Comparison of ENCODE assay signal across 28 cellular contexts in genomic region chr1:84428220-84428619, GRCh38. TPM values are rescaled to one million over a fixed set of nuclear protein-coding genes. Genes with fewer than 3 reads are reported as not detected.
A peak's percentile ranks its signal among the peaks of the same experiment; 100 is the strongest.
DNase-seq lines count a peak whose midpoint lies in the region; ATAC-seq, FAIRE-seq and TF ChIP-seq lines count a peak whose summit lies in the region.
"Had no signal": no experiment of that assay in that cellular context is flagged by ENCODE, and none has a peak within 500 bp of the region (broad histone marks: within the 10 kb centered on the region; RNA-seq: fewer than 3 reads in every experiment).

No MANE protein-coding gene starts in this region.

- peaks cover 0 to 27% of the 10 kb centered on the region in 2 donors for H3K4me1 ChIP-seq in adrenal gland (replicated peaks in 1 of 2)
- H3K4me1 ChIP-seq: BE2C, HAP-1 had no signal

- TF ChIP-seq POLR2A in adrenal gland (IDR thresholded peaks at IDR 0.05) (no peak), GM12892 (IDR thresholded peaks at IDR 0.05; ENCODE audit: low read depth, low read length) (no peak)

- ATAC-seq in HG03378 (IDR thresholded peaks at IDR 0.05; ENCODE audit: unreplicated experiment) = no peak

- no peaks in the 10 kb centered on the region for H3K27me3 ChIP-seq in adrenal gland
- H3K27me3 ChIP-seq: BE2C had no signal

- WGBS in adrenal gland, 4 donors = 43 to 59% (median 45%) methylated on average over 6 of the region's 6 CpGs

- no peak overlapping the region for H3K4me3 ChIP-seq in adrenal gland
- H3K4me3 ChIP-seq: HAP-1, SK-N-MC had no signal

- FAIRE-seq in GM12892 (lab: Jason Lieb, UNC) = no peak
- FAIRE-seq: GM18507 had no signal

- intact Hi-C loops in adrenal gland (cut with DNase I) = no loop called here

- H3K9me3 ChIP-seq in adrenal gland (replicated peaks in 1 of 3) = no peaks in the 10 kb centered on the region
- H3K9me3 ChIP-seq: BE2C, HAP-1 had no signal

- no peak overlapping the region for H3K27ac ChIP-seq in adrenal gland
- H3K27ac ChIP-seq: SK-N-MC had no signal

- DNase-seq in NCI-H510A treated with DMSO at 0.1 percent for 48 hours (lab: John Stamatoyannopoulos, UW) (peak; percentile 31), NCI-H510A (lab: John Stamatoyannopoulos, UW) (no peak), NCI-H2227 treated with DMSO at 0.1 percent for 48 hours (lab: John Stamatoyannopoulos, UW) (peak; percentile 45), adrenal gland (peak in 6 of 7 donors; percentile 26 to 65 (median 50)), amygdala (lab: John Stamatoyannopoulos, UW) (no peak), mucosa of gallbladder (ENCODE audit: low spot score) (no peak), GM12892 (ENCODE audit: insufficient read length) (no peak)
- DNase-seq: 8988T, ACHN, BE2C, DMS153, DND-41, GOT3, Karpas-422, NCI-H1092 treated with DMSO at 0.1 percent for 48 hours, NCI-H1436, NCI-H1930, NCI-H2107, NCI-H524, NCI-H82, SIG-M5 had no signal

- no peaks in the 10 kb centered on the region for H3K36me3 ChIP-seq in adrenal gland (replicated peaks in 1 of 2)
- H3K36me3 ChIP-seq: BE2C, HAP-1 had no signal

- TF ChIP-seq CTCF in adrenal gland (IDR thresholded peaks at IDR 0.05) = peak in 3 of 6 experiments; percentile 15 to 25 (median 22)

RNA-seq across cellular contexts. Expression of gene DNASE2B, which starts 29.9 kb away (rescaled TPM):
- total RNA-seq in adrenal gland = under 1 TPM in 4 of 8 donors, not detected in 4; 0.24 to 0.61 (median 0.33) TPM
- polyA plus RNA-seq in adrenal gland = 1 to 10 TPM in 1 of 3 donors, under 1 TPM in 2; 0.10 to 1.2 (median 0.31) TPM
- total RNA-seq in mucosa of gallbladder = 0.17 TPM
- not detected for polyA plus RNA-seq in GM12892 (2012; ENCODE audit: missing spikeins)
- total RNA-seq: Calu3, HT-29, M059J had no signal

RNA-seq across cellular contexts. Expression of gene RPF1, which starts 50.8 kb away (rescaled TPM):
- total RNA-seq in adrenal gland (10 to 100 TPM; 23.4 to 30.8 (median 26.8) TPM), mucosa of gallbladder (22.4 TPM)
- 10 to 100 TPM; 12.4 to 66.9 (median 21.5) TPM for polyA plus RNA-seq in adrenal gland
- 45.4 TPM for polyA plus RNA-seq in GM12892 (2012; ENCODE audit: missing spikeins)

Comparison
In these comparisons a context has a peak if more than half of its experiments do, and no peak if none do; other contexts are left out.
1. DNase-seq: peak in NCI-H510A treated with DMSO at 0.1 percent for 48 hours (single experiment), NCI-H2227 treated with DMSO at 0.1 percent for 48 hours (single experiment) and adrenal gland (6 of 7); none in NCI-H510A (single experiment), amygdala (0 of 56), mucosa of gallbladder (single experiment) and GM12892 (single experiment).